Comparison of ENCODE assay signal across 8 cellular contexts in genomic region chr12:7933255-7933726, GRCh38. TPM values are rescaled to one million over a fixed set of nuclear protein-coding genes. Genes with fewer than 3 reads are reported as not detected.
A peak's percentile ranks its signal among the peaks of the same experiment; 100 is the strongest.
DNase-seq lines count a peak whose midpoint lies in the region; ATAC-seq, FAIRE-seq and TF ChIP-seq lines count a peak whose summit lies in the region.

No MANE protein-coding gene starts in this region.

- no TSS peak for BruUV-seq in K562 (replicated peaks; lab: Mats Ljungman, UMichigan)

- peak; percentile 48 to 78 for TF ChIP-seq RAD21 in K562 (CRISPR knock-in tag; conservative IDR thresholded peaks at IDR 0.05 in 1 of 2, IDR thresholded peaks at IDR 0.05 in 1 of 2)

- no peaks in the 10 kb centered on the region for H3K9me1 ChIP-seq in K562 (ENCODE audit: control insufficient read depth, insufficient read depth, low read length)

- H3K9ac ChIP-seq in K562 (ENCODE audit: insufficient read depth in 1 of 2, low read depth in 2 of 2, low read length in 2 of 2) (peak overlapping the region in 1 of 2 experiments; percentile 83; a peak in 2 of 4 replicates), iPS-15b (ENCODE audit: low read depth, low read length) (no peak overlapping the region)

- POLR2A ChIA-PET in K562 (lab: Yijun Ruan, JAX) = interaction anchor here (0.5 to 3.3 kb wide), 12 partner anchors 10 to 1136 kb away, joined by 3 to 26 read pairs (median 4); no protein-coding TSS in a partner anchor

- DNase-seq in GM12891 (ENCODE audit: insufficient read length, low spot score) (peak; percentile 69), NCI-H1105 treated with DMSO at 0.1 percent for 48 hours (lab: John Stamatoyannopoulos, UW) (peak; percentile 81), T-helper 9 cell (peak; percentile 58), K562 (ENCODE audit: extremely low read depth in 1 of 4, low spot score in 3 of 4) (peak; percentile 69 to 83 (median 72)), skeletal muscle cell (ENCODE audit: low read depth) (peak; percentile 87)

- peak overlapping the region; percentile 93 for H3K4me2 ChIP-seq in K562 (ENCODE audit: insufficient read depth, low read length)

- peak; percentile 60 to 78 (median 77) for TF ChIP-seq CTCF in K562 (IDR thresholded peaks at IDR 0.05 in 2 of 3, conservative IDR thresholded peaks at IDR 0.05 in 1 of 3; ENCODE audit: insufficient read depth in 2 of 3, low read depth in 1 of 3, low read length in 3 of 3)

- in situ Hi-C loops in K562 (cut with MboI) = loop anchor here (5.0 kb wide), 1 partner anchor 59 kb away; no protein-coding TSS in a partner anchor

- no peak overlapping the region for H2AFZ ChIP-seq in K562 (ENCODE audit: low read depth, low read length)

- H3K9me3 ChIP-seq in K562 (replicated peaks; ENCODE audit: control insufficient read depth, insufficient read depth, low read depth, low read length) = no peaks in the 10 kb centered on the region
- no peaks in the 10 kb centered on the region for H3K9me3 ChIP-seq in iPS-15b (ENCODE audit: control insufficient read depth, insufficient read depth, low read length)

- CTCF ChIA-PET in K562 (lab: Yijun Ruan, JAX; ENCODE audit: low intra/inter-chr PET ratio) = interaction anchor here (0.6 to 2.7 kb wide), 4 partner anchors 60 to 291 kb away, joined by 3 to 12 read pairs (median 4); no protein-coding TSS in a partner anchor

- FAIRE-seq in GM12891 (lab: Jason Lieb, UNC) (peak; percentile 95), K562 (lab: Jason Lieb, UNC) (peak; percentile 83)

- ATAC-seq in HG02759 (IDR thresholded peaks at IDR 0.05; ENCODE audit: unreplicated experiment) = peak; percentile 90
- peak; percentile 89 for ATAC-seq in K562
- ATAC-seq in GM21528 (IDR thresholded peaks at IDR 0.05; ENCODE audit: low FRiP score, unreplicated experiment) = no peak

- intact Hi-C loops in K562 (cut with micrococcal nuclease) = loop anchor here (1.0 to 10.0 kb wide), 4 partner anchors 57 to 152 kb away; partner anchors contain the start of gene NECAP1

- H3K27ac ChIP-seq in K562 (ENCODE audit: extremely low read depth, low read depth, low read length) = no peak overlapping the region; the same call in 2 of the 3 replicates

- peaks cover 6% of the 10 kb centered on the region for H4K20me1 ChIP-seq in K562 (replicated peaks; ENCODE audit: control insufficient read depth, insufficient read depth, low read length)

- WGBS in K562 (ENCODE audit: insufficient coverage, low coverage, missing lambda C conversion rate) = 3% methylated on average over 7 of the region's 7 CpGs

- TF ChIP-seq EP300 in K562 (IDR thresholded peaks at IDR 0.05; ENCODE audit: low read length) = no peak

- peaks cover 52% of the 10 kb centered on the region for H3K79me2 ChIP-seq in K562 (ENCODE audit: control insufficient read depth, insufficient read depth, low read length)

- H3K4me1 ChIP-seq in K562 (replicated peaks in 1 of 2; ENCODE audit: control insufficient read depth in 2 of 2, insufficient read depth in 2 of 2, low read length in 2 of 2) = peaks cover 5 to 10% of the 10 kb centered on the region in 2 experiments; a peak in 4 of 5 replicates
- H3K4me1 ChIP-seq in iPS-15b (ENCODE audit: control insufficient read depth, insufficient read depth, low read length) = peaks cover 6% of the 10 kb centered on the region

- TF ChIP-seq POLR2A in GM12891 (IDR thresholded peaks at IDR 0.05; ENCODE audit: low read depth, low read length) (no peak), K562 (conservative IDR thresholded peaks at IDR 0.05) (no peak)

- H3K36me3 ChIP-seq in K562 (ENCODE audit: control insufficient read depth, insufficient read depth, low read length) = peaks cover 64% of the 10 kb centered on the region
- peaks cover 32% of the 10 kb centered on the region for H3K36me3 ChIP-seq in iPS-15b (ENCODE audit: control insufficient read depth, insufficient read depth, low read length)

- H3K4me3 ChIP-seq in K562 (peak overlapping the region; percentile 90), iPS-15b (ENCODE audit: low read depth, low read length) (peak overlapping the region; percentile 63), skeletal muscle cell (ENCODE audit: low read depth, low read length) (peak overlapping the region; percentile 90)

- no peaks in the 10 kb centered on the region for H3K27me3 ChIP-seq in K562 (ENCODE audit: control insufficient read depth in 2 of 2, insufficient read depth in 2 of 2, low read length in 2 of 2)
- no peaks in the 10 kb centered on the region for H3K27me3 ChIP-seq in iPS-15b (ENCODE audit: control insufficient read depth, insufficient read depth, low read length)

TF ChIP-seq in GM12891, 5 proteins besides CTCF, POLR2A, EP300 and RAD21:
- 0 out of 2 replicates have a peak, but pooled peaks have one; percentile 40 for TF ChIP-seq SPI1 (IDR thresholded peaks at IDR 0.05; ENCODE audit: low read depth, low read length)
- TF ChIP-seq POU2F2 (IDR thresholded peaks at IDR 0.05; ENCODE audit: low read depth, low read length) = peak; percentile 56; the same call in 1 of the 2 replicates
- no peak for TF ChIP-seq POLR2AphosphoS5 (IDR thresholded peaks at IDR 0.05; ENCODE audit: low read depth, low read length)
- no peak for TF ChIP-seq PAX5 (IDR thresholded peaks at IDR 0.05; ENCODE audit: insufficient read depth, low read length, severe bottlenecking)
- TF ChIP-seq TAF1 (IDR thresholded peaks at IDR 0.05; ENCODE audit: low read depth, low read length) = no peak

TF ChIP-seq in K562, 482 proteins besides CTCF, POLR2A, EP300 and RAD21 (continues in another document):
- peak in 1 of 2 experiments; percentile 86 for TF ChIP-seq NCOA2 (IDR thresholded peaks at IDR 0.05; ENCODE audit: partially characterized antibody in 2 of 2)
- no peak for TF ChIP-seq ATF1 (CRISPR knock-in tag; IDR thresholded peaks at IDR 0.05)
- peak; percentile 66 for TF ChIP-seq ATF1 (tag; IDR thresholded peaks at IDR 0.05)
- TF ChIP-seq OTX1 (CRISPR knock-in tag; IDR thresholded peaks at IDR 0.05) = no peak

RNA-seq across cellular contexts. Expression of gene SLC2A3, which starts 2.7 kb away (rescaled TPM):
- polyA plus RNA-seq in GM12891 (2012; ENCODE audit: low read depth, missing spikeins) = 25.8 TPM
- total RNA-seq in K562 (2011; cell fraction: chromatin; rRNA removed; ENCODE audit: low replicate concordance) = 809 and 942 TPM in 2 replicates
- total RNA-seq in K562 (2011; cell fraction: nucleolus; rRNA removed) = 602 and 714 TPM in 2 replicates
- total RNA-seq in K562 (2011; cell fraction: nucleoplasm; rRNA removed) = 822 and 830 TPM in 2 replicates
- 64.0 and 67.3 TPM in 2 replicates for total RNA-seq in K562 (2014; rRNA removed)
- 119 and 138 TPM in 2 replicates for total RNA-seq in K562 (2014; rRNA removed; fragmentation: Illumina TruSeq; extraction: Trizol)
- total RNA-seq in K562 (2015; rRNA removed; fragmentation: Illumina TruSeq; extraction: Trizol) = 78.9 and 86.3 TPM in 2 replicates
- 140 and 161 TPM in 2 replicates for total RNA-seq in K562 (2021)
- polyA plus RNA-seq in K562 (2011; rRNA removed) = 296 and 491 TPM in 2 replicates
- 291 and 361 TPM in 2 replicates for polyA plus RNA-seq in K562 (2011; cell fraction: cytosol; rRNA removed)
- 164 and 209 TPM in 2 replicates for polyA plus RNA-seq in K562 (2011; cell fraction: nucleus; rRNA removed)
- 81.0 and 167 TPM in 2 replicates for polyA plus RNA-seq in K562 (2012)
- 101 and 104 TPM in 2 replicates for polyA plus RNA-seq in K562 (2014; fragmentation: Illumina TruSeq; extraction: Trizol)
- polyA plus RNA-seq in K562 (2014; fragmentation: Nextera tagmentation; extraction: Ambion mirVana) = 100 to 1,000 TPM in 1 of 2 experiments, 10 to 100 TPM in 1; 93.4 to 129 TPM
- 97.9 and 98.7 TPM in 2 replicates for polyA plus RNA-seq in K562 (2014; rRNA removed)
- polyA minus RNA-seq in K562 (2011; rRNA and poly(A)+ RNA removed) = 452 and 599 TPM in 2 replicates
- 168 and 265 TPM in 2 replicates for polyA minus RNA-seq in K562 (2011; cell fraction: cytosol; rRNA and poly(A)+ RNA removed)
- polyA minus RNA-seq in K562 (2011; cell fraction: nucleus; rRNA and poly(A)+ RNA removed) = 149 and 249 TPM in 2 replicates
